Comparison of ENCODE assay signal across 1 cellular context in genomic region chr12:52069410-52070242, GRCh38.
A peak's percentile ranks its signal among the peaks of the same experiment; 100 is the strongest.
TF ChIP-seq lines count a peak whose summit lies in the region.

TSS of gene ATG101 (plus strand) at chr12:52069978. CDS start at chr12:52073651, 3,673 bp downstream.

TF ChIP-seq in GM12878, 131 proteins besides CTCF, POLR2A, EP300 and RAD21 (continued from another document and continues in another):
- TF ChIP-seq HSF1 (IDR thresholded peaks at IDR 0.05; ENCODE audit: low read depth, low read length), result no peak
- no peak for TF ChIP-seq RBBP5 (conservative IDR thresholded peaks at IDR 0.05)
- no peak for TF ChIP-seq KDM1A (IDR thresholded peaks at IDR 0.05; ENCODE audit: borderline replicate concordance)
- TF ChIP-seq ZBTB40 (IDR thresholded peaks at IDR 0.05; ENCODE audit: borderline replicate concordance), result peak; percentile 96
- TF ChIP-seq RAD51 (IDR thresholded peaks at IDR 0.05), result no peak
- peak; percentile 61 for TF ChIP-seq SMARCA5 (IDR thresholded peaks at IDR 0.05)
- TF ChIP-seq E4F1 (IDR thresholded peaks at IDR 0.05; ENCODE audit: borderline replicate concordance, partially characterized antibody), result peak; percentile 96
- TF ChIP-seq NBN (IDR thresholded peaks at IDR 0.05), result peak; percentile 99
- peak; percentile 32; the same call in 1 of the 2 replicates for TF ChIP-seq EED (IDR thresholded peaks at IDR 0.05; ENCODE audit: low read depth)
- TF ChIP-seq GATAD2B (conservative IDR thresholded peaks at IDR 0.05; ENCODE audit: low read depth), result peak; percentile 86; the same call in 1 of the 2 replicates
- peak; percentile 13 for TF ChIP-seq USF1 (IDR thresholded peaks at IDR 0.05; ENCODE audit: borderline replicate concordance, extremely low read length, insufficient read depth, low read depth, low read length)
- peak; percentile 85 for TF ChIP-seq CREB1 (IDR thresholded peaks at IDR 0.05; ENCODE audit: low read depth)
- no peak for TF ChIP-seq BCL11A (IDR thresholded peaks at IDR 0.05; ENCODE audit: low read depth, low read length)
- peak; percentile 100 for TF ChIP-seq JUND (IDR thresholded peaks at IDR 0.05; ENCODE audit: low read depth, low read length)
- TF ChIP-seq SP1 (IDR thresholded peaks at IDR 0.05; ENCODE audit: low read depth, low read length), result peak; percentile 87
- peak; percentile 45; the same call in 1 of the 2 replicates for TF ChIP-seq RFX5 (IDR thresholded peaks at IDR 0.05; ENCODE audit: low read depth, low read length)
- peak; percentile 56; the same call in 1 of the 2 replicates for TF ChIP-seq BACH1 (IDR thresholded peaks at IDR 0.05; ENCODE audit: borderline replicate concordance)
- no peak for TF ChIP-seq SMAD1 (IDR thresholded peaks at IDR 0.05; ENCODE audit: low read depth, partially characterized antibody)
- TF ChIP-seq MLLT1 (IDR thresholded peaks at IDR 0.05), result peak; percentile 94
- peak; percentile 76 for TF ChIP-seq TAF1 (IDR thresholded peaks at IDR 0.05; ENCODE audit: borderline replicate concordance, low read depth, low read length)
- no peak for TF ChIP-seq HDAC2 (IDR thresholded peaks at IDR 0.05)
- TF ChIP-seq NR2F1 (conservative IDR thresholded peaks at IDR 0.05), result peak; percentile 64; the same call in 1 of the 2 replicates
- TF ChIP-seq PAX8 (IDR thresholded peaks at IDR 0.05), result no peak
- peak; percentile 32 to 75; a peak in 3 of 4 replicates for TF ChIP-seq IKZF2 (IDR thresholded peaks at IDR 0.05)
- 0 out of 2 replicates have a peak, but pooled peaks have one; percentile 57 for TF ChIP-seq ZNF24 (IDR thresholded peaks at IDR 0.05)
- TF ChIP-seq LARP7 (IDR thresholded peaks at IDR 0.05), result peak; percentile 90
- no peak for TF ChIP-seq PBX3 (IDR thresholded peaks at IDR 0.05; ENCODE audit: insufficient replicate concordance, low read depth, low read length)
- TF ChIP-seq MXI1 (IDR thresholded peaks at IDR 0.05; ENCODE audit: low read depth, low read length), result peak; percentile 87; the same call in 1 of the 2 replicates
- no peak for TF ChIP-seq TARDBP (IDR thresholded peaks at IDR 0.05; ENCODE audit: borderline replicate concordance)
- peak; percentile 66; the same call in 1 of the 2 replicates for TF ChIP-seq POLR2AphosphoS2 (IDR thresholded peaks at IDR 0.05; ENCODE audit: low read depth, low read length)
- peak; percentile 69; the same call in 1 of the 2 replicates for TF ChIP-seq ESRRA (IDR thresholded peaks at IDR 0.05; ENCODE audit: low read length)
- TF ChIP-seq ZNF207 (IDR thresholded peaks at IDR 0.05; ENCODE audit: borderline replicate concordance), result peak; percentile 100
- TF ChIP-seq IKZF1 (conservative IDR thresholded peaks at IDR 0.05), result peak; percentile 96
- TF ChIP-seq USF2 (IDR thresholded peaks at IDR 0.05; ENCODE audit: borderline replicate concordance, low read depth, low read length), result no peak
- TF ChIP-seq NFIC (IDR thresholded peaks at IDR 0.05; ENCODE audit: low read depth, low read length), result peak; percentile 74
- TF ChIP-seq MTA2 (IDR thresholded peaks at IDR 0.05; ENCODE audit: low read depth), result peak; percentile 60; the same call in 1 of the 2 replicates
- TF ChIP-seq POU2F2 (IDR thresholded peaks at IDR 0.05; ENCODE audit: borderline replicate concordance, low read depth, low read length), result peak; percentile 47; the same call in 1 of the 3 replicates
- peak; percentile 72 for TF ChIP-seq HCFC1 (IDR thresholded peaks at IDR 0.05; ENCODE audit: low read length)
- TF ChIP-seq SUZ12 (IDR thresholded peaks at IDR 0.05; ENCODE audit: unreplicated experiment), result no peak
- TF ChIP-seq IRF4 (IDR thresholded peaks at IDR 0.05; ENCODE audit: low read depth, low read length), result 0 out of 2 replicates have a peak, but pooled peaks have one; percentile 36
- no peak for TF ChIP-seq SUPT20H (IDR thresholded peaks at IDR 0.05; ENCODE audit: borderline replicate concordance, control insufficient read depth, low read depth, low read length)
- peak; percentile 100 for TF ChIP-seq FOXK2 (IDR thresholded peaks at IDR 0.05)
- TF ChIP-seq PAX5 (IDR thresholded peaks at IDR 0.05; ENCODE audit: borderline replicate concordance, low read depth, low read length), result 0 out of 2 replicates have a peak, but pooled peaks have one; percentile 44
- peak; percentile 48; the same call in 1 of the 2 replicates for TF ChIP-seq FOXM1 (IDR thresholded peaks at IDR 0.05; ENCODE audit: low read depth, low read length)
- TF ChIP-seq RUNX3 (IDR thresholded peaks at IDR 0.05; ENCODE audit: low read length), result peak; percentile 85
- peak; percentile 58 for TF ChIP-seq SIX5 (IDR thresholded peaks at IDR 0.05; ENCODE audit: low read depth, low read length, severe bottlenecking)
- TF ChIP-seq ATF7 (IDR thresholded peaks at IDR 0.05; ENCODE audit: low read depth), result peak; percentile 100
- TF ChIP-seq E2F8 (IDR thresholded peaks at IDR 0.05; ENCODE audit: low read depth, partially characterized antibody), result peak; percentile 72
- TF ChIP-seq BMI1 (IDR thresholded peaks at IDR 0.05; ENCODE audit: borderline replicate concordance), result no peak
- peak; percentile 64 for TF ChIP-seq IRF3 (IDR thresholded peaks at IDR 0.05)
- no peak for TF ChIP-seq ZBED1 (IDR thresholded peaks at IDR 0.05; ENCODE audit: borderline replicate concordance)
